ENCODE assay signal across 8 cellular contexts in genomic region chr5:59810041-59810440, GRCh38.
DNase-seq lines count a peak whose midpoint lies in the region; ATAC-seq and TF ChIP-seq lines count a peak whose summit lies in the region.

No MANE protein-coding gene starts in this region.

- peak; percentile 52 for ATAC-seq in CD8-positive, alpha-beta T cell
- ATAC-seq in GM19328 (IDR thresholded peaks at IDR 0.05; ENCODE audit: unreplicated experiment): peak; percentile 53
- peak; percentile 37 to 64 for ATAC-seq in activated naive CD4-positive, alpha-beta T cell treated with anti-CD3 and anti-CD28 coated beads, Interleukin-2, amount 50 U/mL, for 72 hours
- ATAC-seq in Right ventricle myocardium superior (ENCODE audit: poor library complexity): peak; percentile 85

- CTCF ChIA-PET in CD8-positive, alpha-beta T cell (lab: Charles Lee): interaction anchor here (0.7 to 2.3 kb wide), 18 partner anchors 8 to 914 kb away, joined by 3 to 13 read pairs (median 4); no protein-coding TSS in a partner anchor

- no peaks in the 10 kb centered on the region for H3K9me3 Mint-ChIP-seq in CD8-positive, alpha-beta T cell
- no peaks in the 10 kb centered on the region for H3K9me3 Mint-ChIP-seq in activated naive CD4-positive, alpha-beta T cell treated with anti-CD3 and anti-CD28 coated beads, Interleukin-2, amount 50 U/mL, for 72 hours

- no peak overlapping the region for H3K27ac Mint-ChIP-seq in CD8-positive, alpha-beta T cell
- H3K27ac Mint-ChIP-seq in activated naive CD4-positive, alpha-beta T cell treated with anti-CD3 and anti-CD28 coated beads, Interleukin-2, amount 50 U/mL, for 72 hours: no peak overlapping the region

- no peaks in the 10 kb centered on the region for H3K36me3 ChIP-seq in CD8-positive, alpha-beta T cell (ENCODE audit: insufficient read depth, low read length)

- peaks cover 11% of the 10 kb centered on the region for H3K27me3 Mint-ChIP-seq in CD8-positive, alpha-beta T cell (ENCODE audit: low read depth)

- peaks cover 3% of the 10 kb centered on the region for H3K27me3 ChIP-seq in CD8-positive, alpha-beta T cell (ENCODE audit: insufficient read depth, low read length)

- peaks cover 4% of the 10 kb centered on the region for H3K4me1 Mint-ChIP-seq in CD8-positive, alpha-beta T cell (ENCODE audit: low read depth)

- no peaks in the 10 kb centered on the region for H3K9me3 ChIP-seq in CD8-positive, alpha-beta T cell (ENCODE audit: low read length)

- intact Hi-C loops in CD8-positive, alpha-beta T cell (cut with DNase I, micrococcal nuclease): loop anchor here in 1 of 2 experiments (1.0 kb wide), 1 partner anchor 859 kb away; no protein-coding TSS in a partner anchor
- intact Hi-C loops in Right ventricle myocardium superior (cut with DNase I) (loop anchor here (5.0 kb wide), 1 partner anchor 777 kb away; no protein-coding TSS in a partner anchor), posterior cingulate gyrus (cut with DNase I) (loop anchor here (2.0 to 5.0 kb wide), 4 partner anchors 477 to 859 kb away; no protein-coding TSS in a partner anchor)

- no peak overlapping the region for H3K27ac ChIP-seq in CD8-positive, alpha-beta T cell (ENCODE audit: low read depth, low read length)

- H3K36me3 Mint-ChIP-seq in CD8-positive, alpha-beta T cell: no peaks in the 10 kb centered on the region
- no peaks in the 10 kb centered on the region for H3K36me3 Mint-ChIP-seq in activated naive CD4-positive, alpha-beta T cell treated with anti-CD3 and anti-CD28 coated beads, Interleukin-2, amount 50 U/mL, for 72 hours

- H3K4me3 Mint-ChIP-seq in CD8-positive, alpha-beta T cell: no peak overlapping the region

- in situ Hi-C loops in SK-MEL-5 (cut with HindIII; ENCODE audit: low pct_unique_long_range_greater_than_20kb, low sequenced_read_pairs): no loop called here

- peak; percentile 96 for TF ChIP-seq CTCF in CD8-positive, alpha-beta T cell (IDR thresholded peaks at IDR 0.05)

- no peak overlapping the region for H3K4me3 ChIP-seq in CD8-positive, alpha-beta T cell (ENCODE audit: low read depth, low read length)

- DNase-seq in CD8-positive, alpha-beta T cell: peak; percentile 4 to 64 (median 40)
- DNase-seq in HuH-7 (ENCODE audit: low spot score) (peak; percentile 26), SK-MEL-5 (ENCODE audit: low read depth, low spot score) (peak; percentile 76), Right ventricle myocardium superior (peak; percentile 86), posterior cingulate gyrus (peak; percentile 69 to 97 (median 80)), ureter (ENCODE audit: low spot score) (peak; percentile 67)
- peak; percentile 63 to 68 for DNase-seq in activated naive CD4-positive, alpha-beta T cell treated with anti-CD3 and anti-CD28 coated beads, Interleukin-2, amount 50 U/mL, for 72 hours (ENCODE audit: low spot score in 2 of 2)

- H3K4me1 ChIP-seq in CD8-positive, alpha-beta T cell (ENCODE audit: insufficient read depth, low read length): no peaks in the 10 kb centered on the region

- POLR2A ChIA-PET in CD8-positive, alpha-beta T cell (lab: Charles Lee): no interaction called here

Comparison
In these comparisons a context has a peak if more than half of its experiments do, and no peak if none do; other contexts are left out.
1. DNase-seq: peak in every context shown above with its lines; median percentile 86 in Right ventricle myocardium superior; 80 in posterior cingulate gyrus; 76 in SK-MEL-5; 67 in ureter; 66 in activated naive CD4-positive, alpha-beta T cell treated with anti-CD3 and anti-CD28 coated beads, Interleukin-2, amount 50 U/mL, for 72 hours; 40 in CD8-positive, alpha-beta T cell; 26 in HuH-7.